ENCODE assay signal across 14 cellular contexts in genomic region chr9:128027705-128028104, GRCh38. TPM values are rescaled to one million over a fixed set of nuclear protein-coding genes. Genes with fewer than 3 reads are reported as not detected.
DNase-seq lines count a peak whose midpoint lies in the region; ATAC-seq and TF ChIP-seq lines count a peak whose summit lies in the region.
"Had no signal": no experiment of that assay in that cellular context is flagged by ENCODE, and none has a peak within 500 bp of the region (broad histone marks: within the 10 kb centered on the region; RNA-seq: fewer than 3 reads in every experiment).

No MANE protein-coding gene starts in this region.

- no peaks in the 10 kb centered on the region for H4K20me1 ChIP-seq in Loucy (ENCODE audit: insufficient read depth, low read length, poor library complexity, severe bottlenecking)

- ATAC-seq in HG03135 (IDR thresholded peaks at IDR 0.05; ENCODE audit: unreplicated experiment), result no peak
- ATAC-seq in activated CD4-positive, CD25-positive, alpha-beta regulatory T cell treated with anti-CD3 and anti-CD28 coated beads, Interleukin-2, amount 50 U/mL, for 24 hours, result no peak
- ATAC-seq: foreskin keratinocyte had no signal

- peaks cover 60% of the 10 kb centered on the region for H3K4me1 ChIP-seq in Loucy (ENCODE audit: insufficient read depth, low read length, poor library complexity, severe bottlenecking)
- H3K4me1 ChIP-seq: foreskin keratinocyte, SJCRH30, thyroid gland had no signal

- TF ChIP-seq CTCF in Loucy (conservative IDR thresholded peaks at IDR 0.05; ENCODE audit: low read length), result no peak

- H3K4me2 ChIP-seq in Loucy (ENCODE audit: low read depth, low read length, poor library complexity, severe bottlenecking), result peak overlapping the region; percentile 2

- no peak for DNase-seq in T-helper 2 cell treated with Interferon-gamma antibody and Interleukin-4, amounts not matched to agents 5 μg/mL and 100 μg/mL, for 36 hours (ENCODE audit: low spot score)
- DNase-seq in T-helper 2 cell (no peak), OCI-M2 (lab: John Stamatoyannopoulos, UW; ENCODE audit: unreplicated experiment) (no peak)
- no peak for DNase-seq in activated naive CD8-positive, alpha-beta T cell treated with anti-CD3 and anti-CD28 coated beads for 36 hours
- DNase-seq: anterior cingulate cortex, foreskin keratinocyte, MG63, NCI-H1930, SJCRH30, thyroid gland had no signal

- no peaks in the 10 kb centered on the region for H3K27me3 Mint-ChIP-seq in T-helper 2 cell treated with Interferon-gamma antibody and Interleukin-4, amounts not matched to agents 5 μg/mL and 100 μg/mL, for 36 hours (ENCODE audit: low read depth)
- H3K27me3 Mint-ChIP-seq in activated naive CD8-positive, alpha-beta T cell treated with anti-CD3 and anti-CD28 coated beads for 36 hours, result no peaks in the 10 kb centered on the region

- H3K9me3 Mint-ChIP-seq in T-helper 2 cell treated with Interferon-gamma antibody and Interleukin-4, amounts not matched to agents 5 μg/mL and 100 μg/mL, for 36 hours, result peaks cover 3% of the 10 kb centered on the region
- H3K9me3 Mint-ChIP-seq in activated naive CD8-positive, alpha-beta T cell treated with anti-CD3 and anti-CD28 coated beads for 36 hours, result peaks cover 2% of the 10 kb centered on the region

- H3K36me3 ChIP-seq in Loucy (ENCODE audit: insufficient read depth, low read length), result no peaks in the 10 kb centered on the region
- H3K36me3 ChIP-seq: MG63, SJCRH30, thyroid gland had no signal

- peaks cover 73% of the 10 kb centered on the region for H3K4me1 Mint-ChIP-seq in T-helper 2 cell treated with Interferon-gamma antibody and Interleukin-4, amounts not matched to agents 5 μg/mL and 100 μg/mL, for 36 hours (ENCODE audit: low read depth)
- peaks cover 74% of the 10 kb centered on the region for H3K4me1 Mint-ChIP-seq in activated naive CD8-positive, alpha-beta T cell treated with anti-CD3 and anti-CD28 coated beads for 36 hours

- no peaks in the 10 kb centered on the region for H3K9me2 ChIP-seq in Loucy (replicated peaks; ENCODE audit: low read depth, low read length)

- no peak overlapping the region for H3K9ac ChIP-seq in Loucy (ENCODE audit: low read depth, low read length, poor library complexity, severe bottlenecking)

- H3K36me3 Mint-ChIP-seq in T-helper 2 cell treated with Interferon-gamma antibody and Interleukin-4, amounts not matched to agents 5 μg/mL and 100 μg/mL, for 36 hours (ENCODE audit: low read depth), result peaks cover 3% of the 10 kb centered on the region
- peaks cover 2% of the 10 kb centered on the region for H3K36me3 Mint-ChIP-seq in activated naive CD8-positive, alpha-beta T cell treated with anti-CD3 and anti-CD28 coated beads for 36 hours

- H3K27ac ChIP-seq in skin epidermis, result peak overlapping the region in 12 of 21 experiments; percentile 8 to 95 (median 68)
- H3K27ac ChIP-seq: foreskin keratinocyte, SJCRH30, thyroid gland had no signal

- no peaks in the 10 kb centered on the region for H3K9me3 ChIP-seq in Loucy (ENCODE audit: insufficient read depth, low read depth, low read length)
- H3K9me3 ChIP-seq: MG63, SJCRH30, thyroid gland had no signal

- no peak overlapping the region for H2AFZ ChIP-seq in Loucy (ENCODE audit: low read length)

- H3K27me3 ChIP-seq in Loucy (ENCODE audit: insufficient read depth, low read length, poor library complexity, severe bottlenecking), result no peaks in the 10 kb centered on the region
- H3K27me3 ChIP-seq: foreskin keratinocyte, MG63, thyroid gland had no signal

- H3F3A ChIP-seq in Loucy (ENCODE audit: low read depth), result peaks cover 8% of the 10 kb centered on the region

- peak overlapping the region; percentile 78 for H3K4me3 Mint-ChIP-seq in T-helper 2 cell treated with Interferon-gamma antibody and Interleukin-4, amounts not matched to agents 5 μg/mL and 100 μg/mL, for 36 hours
- peak overlapping the region; percentile 7 for H3K4me3 Mint-ChIP-seq in activated naive CD8-positive, alpha-beta T cell treated with anti-CD3 and anti-CD28 coated beads for 36 hours

- peak overlapping the region; percentile 96 for H3K27ac Mint-ChIP-seq in T-helper 2 cell treated with Interferon-gamma antibody and Interleukin-4, amounts not matched to agents 5 μg/mL and 100 μg/mL, for 36 hours
- peak overlapping the region; percentile 96 for H3K27ac Mint-ChIP-seq in activated naive CD8-positive, alpha-beta T cell treated with anti-CD3 and anti-CD28 coated beads for 36 hours

- no peak overlapping the region for H3K4me3 ChIP-seq in Loucy (ENCODE audit: low read length, poor library complexity, severe bottlenecking)
- no peak overlapping the region for H3K4me3 ChIP-seq in skin epidermis
- H3K4me3 ChIP-seq: MG63, SJCRH30, thyroid gland had no signal

- H3K79me2 ChIP-seq in Loucy (ENCODE audit: insufficient read depth, low read length), result 0 out of 2 replicates have a peak, but pooled peaks cover 5% of the 10 kb centered on the region

RNA-seq across cellular contexts. Expression of gene NAIF1, which starts 39.4 kb away (rescaled TPM):
- total RNA-seq in activated naive CD8-positive, alpha-beta T cell treated with anti-CD3 and anti-CD28 coated beads for 36 hours, result 10 to 100 TPM; 11.2 to 12.0 TPM

RNA-seq across cellular contexts. Expression of gene SLC25A25, which starts 40.3 kb away (rescaled TPM):
- total RNA-seq in activated naive CD8-positive, alpha-beta T cell treated with anti-CD3 and anti-CD28 coated beads for 36 hours, result 10 to 100 TPM; 13.0 to 14.5 TPM

RNA-seq across cellular contexts. Expression of gene EEIG1, which starts 46.9 kb away (rescaled TPM):
- total RNA-seq in activated naive CD8-positive, alpha-beta T cell treated with anti-CD3 and anti-CD28 coated beads for 36 hours, result 10 to 100 TPM; 77.2 to 83.8 TPM
